In the genomic region with DNA sequence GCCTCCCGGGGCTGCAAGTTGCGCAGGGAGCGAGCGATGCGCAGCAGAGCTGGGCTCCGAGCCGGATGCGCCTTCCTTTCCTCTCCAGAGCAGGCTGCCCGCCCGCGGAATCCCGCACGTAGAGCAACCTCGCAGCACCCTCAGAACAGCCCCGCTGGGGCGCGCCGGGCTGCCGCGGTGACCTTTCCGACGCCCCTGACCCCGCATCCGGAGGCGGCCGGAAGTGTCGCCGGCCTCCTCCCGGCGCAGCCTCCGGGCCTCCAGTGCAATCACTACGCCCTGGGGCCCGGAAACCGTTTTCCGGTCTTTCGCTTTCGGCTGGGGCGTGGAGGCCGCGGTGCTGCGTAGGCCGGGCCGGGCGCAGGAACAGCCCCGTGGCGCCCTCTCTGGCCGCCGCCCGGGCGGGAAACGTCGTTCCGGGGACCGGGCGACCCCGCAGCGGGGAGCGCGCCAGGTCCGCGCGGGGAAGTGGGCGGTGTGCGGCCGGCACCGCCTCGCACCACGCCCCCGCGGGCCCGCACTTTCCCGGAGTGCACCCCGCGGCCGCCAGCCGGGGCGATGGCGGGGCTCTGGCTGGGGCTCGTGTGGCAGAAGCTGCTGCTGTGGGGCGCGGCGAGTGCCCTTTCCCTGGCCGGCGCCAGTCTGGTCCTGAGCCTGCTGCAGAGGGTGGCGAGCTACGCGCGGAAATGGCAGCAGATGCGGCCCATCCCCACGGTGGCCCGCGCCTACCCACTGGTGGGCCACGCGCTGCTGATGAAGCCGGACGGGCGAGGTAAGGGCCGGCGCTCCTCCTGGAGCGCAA, we compare ENCODE assay signal across 8 cellular contexts. TPM values are rescaled to one million over a fixed set of nuclear protein-coding genes. Genes with fewer than 3 reads are reported as not detected.
DNase-seq lines count a peak whose midpoint lies in the region; ATAC-seq and TF ChIP-seq lines count a peak whose summit lies in the region.

TSS of gene CYP4V2 (plus strand) at position 302 of the 802 bp plus-strand sequence. CDS start at position 559, 257 bp downstream.

- H3K9me3 Mint-ChIP-seq in activated T-helper 17 cell treated with anti-CD3 and anti-CD28 coated beads, Interleukin-2, amount 50 U/mL, for 72 hours, result no peaks in the 10 kb centered on the region
- no peaks in the 10 kb centered on the region for H3K9me3 Mint-ChIP-seq in nephron
- no peaks in the 10 kb centered on the region for H3K9me3 Mint-ChIP-seq in stimulated activated naive CD8-positive, alpha-beta T cell treated with anti-CD3 and anti-CD28 coated beads, Interleukin-15, amount 100 ng/mL, for 72 hours

- H3K27ac Mint-ChIP-seq in activated T-helper 17 cell treated with anti-CD3 and anti-CD28 coated beads, Interleukin-2, amount 50 U/mL, for 72 hours, result peak within 1 kb of the TSS; percentile 93
- peak within 1 kb of the TSS; percentile 98 to 99 (median 98) for H3K27ac Mint-ChIP-seq in nephron
- peak within 1 kb of the TSS; percentile 96 to 98 for H3K27ac Mint-ChIP-seq in stimulated activated naive CD8-positive, alpha-beta T cell treated with anti-CD3 and anti-CD28 coated beads, Interleukin-15, amount 100 ng/mL, for 72 hours

- H3K4me3 ChIP-seq in fibroblast of pulmonary artery (replicated peaks; ENCODE audit: low read depth, low read length), result peak within 1 kb of the TSS; percentile 68

- DNase-seq in COR-L47 (lab: John Stamatoyannopoulos, UW) (peak; percentile 12), RKO (ENCODE audit: low spot score) (peak; percentile 81), fibroblast of pulmonary artery (ENCODE audit: low read depth) (peak; percentile 82)
- peak; percentile 90 to 91 for DNase-seq in stimulated activated naive CD8-positive, alpha-beta T cell treated with anti-CD3 and anti-CD28 coated beads, Interleukin-15, amount 100 ng/mL, for 72 hours

- no peaks in the 10 kb centered on the region for H3K4me1 Mint-ChIP-seq in activated T-helper 17 cell treated with anti-CD3 and anti-CD28 coated beads, Interleukin-2, amount 50 U/mL, for 72 hours
- H3K4me1 Mint-ChIP-seq in nephron, result peaks cover 30% of the 10 kb centered on the region
- peaks cover 37% of the 10 kb centered on the region for H3K4me1 Mint-ChIP-seq in stimulated activated naive CD8-positive, alpha-beta T cell treated with anti-CD3 and anti-CD28 coated beads, Interleukin-15, amount 100 ng/mL, for 72 hours

- H3K27me3 Mint-ChIP-seq in activated T-helper 17 cell treated with anti-CD3 and anti-CD28 coated beads, Interleukin-2, amount 50 U/mL, for 72 hours, result no peaks in the 10 kb centered on the region
- H3K27me3 Mint-ChIP-seq in nephron (ENCODE audit: low read depth), result peaks cover 4% of the 10 kb centered on the region
- no peaks in the 10 kb centered on the region for H3K27me3 Mint-ChIP-seq in stimulated activated naive CD8-positive, alpha-beta T cell treated with anti-CD3 and anti-CD28 coated beads, Interleukin-15, amount 100 ng/mL, for 72 hours

- ATAC-seq in GM19372 (IDR thresholded peaks at IDR 0.05; ENCODE audit: low read depth, unreplicated experiment) (peak; percentile 83), HG03520 (IDR thresholded peaks at IDR 0.05; ENCODE audit: unreplicated experiment) (peak; percentile 84)
- ATAC-seq in activated T-helper 17 cell treated with anti-CD3 and anti-CD28 coated beads, Interleukin-2, amount 50 U/mL, for 72 hours (replicated peaks), result peak; percentile 92
- peak; percentile 92 for ATAC-seq in stimulated activated naive CD8-positive, alpha-beta T cell treated with anti-CD3 and anti-CD28 coated beads, Interleukin-15, amount 100 ng/mL, for 72 hours

- TF ChIP-seq CTCF in fibroblast of pulmonary artery (IDR thresholded peaks at IDR 0.05; ENCODE audit: low read length, missing control alignments) (no peak), nephron (IDR thresholded peaks at IDR 0.05; ENCODE audit: unreplicated experiment in 3 of 3) (peak in 2 of 3 experiments; percentile 42 to 48)

- peak within 1 kb of the TSS; percentile 91 for H3K4me3 Mint-ChIP-seq in activated T-helper 17 cell treated with anti-CD3 and anti-CD28 coated beads, Interleukin-2, amount 50 U/mL, for 72 hours
- peak within 1 kb of the TSS; percentile 95 to 99 (median 95) for H3K4me3 Mint-ChIP-seq in nephron
- H3K4me3 Mint-ChIP-seq in stimulated activated naive CD8-positive, alpha-beta T cell treated with anti-CD3 and anti-CD28 coated beads, Interleukin-15, amount 100 ng/mL, for 72 hours, result peak within 1 kb of the TSS; percentile 89 to 97

- no peaks in the 10 kb centered on the region for H3K36me3 Mint-ChIP-seq in activated T-helper 17 cell treated with anti-CD3 and anti-CD28 coated beads, Interleukin-2, amount 50 U/mL, for 72 hours (ENCODE audit: low read depth)
- peaks cover 15% of the 10 kb centered on the region for H3K36me3 Mint-ChIP-seq in nephron (ENCODE audit: low read depth)

RNA-seq across cellular contexts. Expression of gene CYP4V2, which starts in this region (rescaled TPM):
- total RNA-seq in activated T-helper 17 cell treated with anti-CD3 and anti-CD28 coated beads, Interleukin-2, amount 50 U/mL, for 72 hours, result 1 to 10 TPM; 1.9 to 8.2 TPM

Comparison
In these comparisons a context has a peak if more than half of its experiments do, and no peak if none do; other contexts are left out.
1. Peak in every context shown above with its lines: DNase-seq, ATAC-seq and H3K4me3 ChIP-seq.
2. DNase-seq: peak in every context shown above with its lines; median percentile 90 in stimulated activated naive CD8-positive, alpha-beta T cell treated with anti-CD3 and anti-CD28 coated beads, Interleukin-15, amount 100 ng/mL, for 72 hours; 82 in fibroblast of pulmonary artery; 81 in RKO; 12 in COR-L47.